7 cellular contexts compared by ENCODE assay signal in the genomic region with DNA sequence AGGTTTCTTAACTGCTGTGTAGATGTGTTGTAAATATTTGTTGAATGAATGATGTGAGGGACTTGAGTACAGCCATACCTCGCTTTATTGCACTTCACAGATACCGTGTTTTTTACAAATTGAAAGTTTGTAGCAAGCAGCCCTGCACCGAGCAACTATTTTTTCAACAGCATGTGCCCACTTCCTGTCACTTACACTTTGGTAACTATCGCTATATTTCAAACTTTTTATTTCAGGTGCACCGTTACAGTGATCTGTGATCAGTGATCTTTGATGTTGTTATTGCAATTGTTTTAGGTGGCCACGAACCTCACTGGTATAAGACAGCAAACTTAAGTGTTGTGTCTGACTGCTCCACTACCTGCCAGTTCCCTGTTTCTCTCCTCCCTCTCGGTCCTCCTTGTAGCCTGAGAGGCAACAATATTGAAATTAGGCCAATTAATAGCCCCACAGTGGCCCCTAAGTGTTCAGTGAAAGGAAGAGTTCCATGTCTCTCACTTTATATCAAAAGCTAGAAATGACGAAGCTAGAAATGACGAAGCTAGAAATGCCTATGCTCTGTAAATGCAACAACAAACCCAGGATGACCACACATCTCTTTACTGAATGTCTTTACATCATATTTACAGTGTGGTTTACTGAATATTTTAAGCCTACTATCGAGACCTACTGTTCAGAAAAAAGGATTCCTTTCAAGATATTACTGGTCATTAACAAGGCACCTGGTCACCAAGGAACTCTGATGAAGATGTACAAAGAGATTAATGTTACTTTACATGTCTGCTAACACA. TPM values are rescaled to one million over a fixed set of nuclear protein-coding genes. Genes with fewer than 3 reads are reported as not detected.
DNase-seq lines count a peak whose midpoint lies in the region; ATAC-seq and TF ChIP-seq lines count a peak whose summit lies in the region.

No MANE protein-coding gene starts in this region.

- ATAC-seq in HCT116 (no peak), GM19023 (IDR thresholded peaks at IDR 0.05; ENCODE audit: unreplicated experiment) (no peak)

- H3K79me2 ChIP-seq in HCT116 (ENCODE audit: insufficient read depth, low read length) (peaks cover 23% of the 10 kb centered on the region), hepatocyte (peaks cover 17% of the 10 kb centered on the region)

- peak overlapping the region; percentile 94 for H3K9ac ChIP-seq in HCT116 (ENCODE audit: low read length)

- H3K27ac ChIP-seq in HCT116 (ENCODE audit: low read depth, low read length) (peak overlapping the region; percentile 81), hepatocyte (peak overlapping the region; percentile 58), spleen (peak overlapping the region; percentile 82 to 93 (median 89))

- TF ChIP-seq POLR2A in HCT116 (IDR thresholded peaks at IDR 0.05; ENCODE audit: borderline replicate concordance, extremely low read depth, insufficient read depth, insufficient read length) (no peak), spleen (IDR thresholded peaks at IDR 0.05) (no peak)

- no peak for TF ChIP-seq RAD21 in HCT116 (IDR thresholded peaks at IDR 0.05; ENCODE audit: low read depth)

- H3K9me3 ChIP-seq in HCT116 (ENCODE audit: control insufficient read depth in 1 of 2, insufficient read depth in 1 of 2, low read depth in 1 of 2, low read length in 2 of 2), result no peaks in the 10 kb centered on the region
- H3K9me3 ChIP-seq in hepatocyte (ENCODE audit: low read depth), result no peaks in the 10 kb centered on the region
- H3K9me3 ChIP-seq in spleen, result no peaks in the 10 kb centered on the region

- POLR2A ChIA-PET in HCT116 (lab: Charles Lee), result no interaction called here

- no peak for DNase-seq in HCT116 (ENCODE audit: low read depth, low spot score)
- no peak for DNase-seq in hepatocyte (ENCODE audit: low spot score)
- no peak for DNase-seq in spleen
- no peak for DNase-seq in kidney glomerular epithelial cell (lab: John Stamatoyannopoulos, UW)
- DNase-seq in RPMI8226, result no peak

- CTCF ChIA-PET in HCT116 (lab: Charles Lee), result no interaction called here

- H2AFZ ChIP-seq in HCT116 (ENCODE audit: low read depth, low read length, poor library complexity, severe bottlenecking) (no peak overlapping the region), hepatocyte (peak overlapping the region; percentile 68)

- H4K20me1 ChIP-seq in HCT116 (ENCODE audit: insufficient read depth), result no peaks in the 10 kb centered on the region
- no peaks in the 10 kb centered on the region for H4K20me1 ChIP-seq in hepatocyte (ENCODE audit: insufficient read depth, poor library complexity, severe bottlenecking)

- TF ChIP-seq CTCF in HCT116 (IDR thresholded peaks at IDR 0.05 in 2 of 3, conservative IDR thresholded peaks at IDR 0.05 in 1 of 3; ENCODE audit: borderline replicate concordance in 1 of 3, insufficient read depth in 1 of 3, low read depth in 2 of 3, low read length in 2 of 3) (no peak), WI38 (IDR thresholded peaks at IDR 0.05; ENCODE audit: low read depth, low read length) (no peak), hepatocyte (IDR thresholded peaks at IDR 0.05; ENCODE audit: poor library complexity) (no peak), spleen (IDR thresholded peaks at IDR 0.05 in 8 of 11, conservative IDR thresholded peaks at IDR 0.05 in 3 of 11) (no peak)

- no peaks in the 10 kb centered on the region for H3K27me3 ChIP-seq in HCT116 (ENCODE audit: insufficient read depth, low read length)
- no peaks in the 10 kb centered on the region for H3K27me3 ChIP-seq in hepatocyte
- H3K27me3 ChIP-seq in spleen (replicated peaks in 1 of 7), result no peaks in the 10 kb centered on the region

- intact Hi-C loops in HCT116 (cut with micrococcal nuclease) (no loop called here), spleen (cut with DNase I; ENCODE audit: low total_unique reads) (loop anchor here (10.0 kb wide), 1 partner anchor 137 kb away; no protein-coding TSS in a partner anchor)

- H3K4me3 ChIP-seq in HCT116 (replicated peaks in 1 of 2; ENCODE audit: low read depth in 1 of 2, low read length in 2 of 2), result peak overlapping the region; percentile 90 to 99
- peak overlapping the region; percentile 77 for H3K4me3 ChIP-seq in WI38 (ENCODE audit: low read depth, low read length)
- H3K4me3 ChIP-seq in hepatocyte, result peak overlapping the region; percentile 66
- H3K4me3 ChIP-seq in spleen, result peak overlapping the region; percentile 81 to 99 (median 91)

- no peaks in the 10 kb centered on the region for H3K9me2 ChIP-seq in HCT116 (ENCODE audit: insufficient read depth)
- H3K9me2 ChIP-seq in hepatocyte (replicated peaks; ENCODE audit: insufficient read depth), result no peaks in the 10 kb centered on the region

- WGBS in hepatocyte (ENCODE audit: low lambda C conversion rate, missing lambda C conversion rate), result 85% methylated on average over 10 of the region's 10 CpGs
- WGBS in spleen, 5 donors, result 43 to 51% (median 46%) methylated on average over 10 of the region's 10 CpGs

- H3K4me1 ChIP-seq in HCT116 (ENCODE audit: control insufficient read depth in 1 of 2, insufficient read depth in 2 of 2, low read length in 2 of 2) (peaks cover 12 to 15% of the 10 kb centered on the region in 2 experiments), hepatocyte (ENCODE audit: insufficient read depth) (no peaks in the 10 kb centered on the region), spleen (peaks cover 7 to 92% (median 44%) of the 10 kb centered on the region in 6 donors)

- RAD21 ChIA-PET in HCT116 (lab: Charles Lee; ENCODE audit: low non-redundant PET in 1 of 2, low total read pairs in 2 of 2, uncharacterized antibody in 2 of 2, unreplicated experiment in 2 of 2), result no interaction called here

- H3K36me3 ChIP-seq in HCT116 (ENCODE audit: control insufficient read depth in 1 of 2, insufficient read depth in 2 of 2, low read length in 2 of 2), result no peaks in the 10 kb centered on the region
- H3K36me3 ChIP-seq in hepatocyte (replicated peaks; ENCODE audit: insufficient read depth, low read depth), result no peaks in the 10 kb centered on the region
- peaks cover 0 to 17% (median 0%) of the 10 kb centered on the region in 6 donors for H3K36me3 ChIP-seq in spleen

- BruUV-seq in HCT116 (replicated peaks; lab: Mats Ljungman, UMichigan), result TSS peak; percentile 72

- H3K4me2 ChIP-seq in HCT116 (ENCODE audit: low read length), result peak overlapping the region; percentile 98
- peak overlapping the region; percentile 95 for H3K4me2 ChIP-seq in hepatocyte

TF ChIP-seq in HCT116, 20 proteins besides CTCF, POLR2A, EP300 and RAD21:
- TF ChIP-seq CBX3 (IDR thresholded peaks at IDR 0.05; ENCODE audit: low read depth), result 0 out of 2 replicates have a peak, but pooled peaks have one; percentile 24
- no peak for TF ChIP-seq TCF7L2 (IDR thresholded peaks at IDR 0.05; ENCODE audit: borderline replicate concordance, extremely low read depth, insufficient read depth, insufficient read length)

RNA-seq across cellular contexts. Expression of a gene that starts 1.0 kb away (rescaled TPM):
- total RNA-seq in HCT116 (2021; ENCODE audit: unreplicated experiment) (53.1 TPM), hepatocyte (14.2 and 16.1 TPM in 2 replicates), spleen (100 to 1,000 TPM in 4 of 7 donors, 10 to 100 TPM in 3; 78.2 to 110 (median 106) TPM)
- 28.9 and 29.9 TPM in 2 replicates for polyA plus RNA-seq in HCT116 (2012)
- polyA plus RNA-seq in hepatocyte (23.3 and 26.8 TPM in 2 replicates), spleen (10 to 100 TPM; 36.7 to 71.6 (median 68.4) TPM)

RNA-seq across cellular contexts. Expression of a gene that starts 7.7 kb away (rescaled TPM):
- 24.2 TPM for total RNA-seq in HCT116 (2021; ENCODE audit: unreplicated experiment)
- polyA plus RNA-seq in HCT116 (2012), result 16.1 and 16.3 TPM in 2 replicates
- total RNA-seq in hepatocyte, result 6.9 and 9.2 TPM in 2 replicates
- polyA plus RNA-seq in hepatocyte, result 13.3 and 15.1 TPM in 2 replicates
- 10 to 100 TPM; 15.8 to 39.4 (median 36.8) TPM for total RNA-seq in spleen
- polyA plus RNA-seq in spleen, result 10 to 100 TPM in 1 of 3 donors, 1 to 10 TPM in 2; 7.3 to 12.7 (median 8.0) TPM
